Comparison of ENCODE assay signal across 8 cellular contexts in genomic region chr3:183825380-183826161, GRCh38. TPM values are rescaled to one million over a fixed set of nuclear protein-coding genes. Genes with fewer than 3 reads are reported as not detected.
DNase-seq lines count a peak whose midpoint lies in the region; ATAC-seq, FAIRE-seq and TF ChIP-seq lines count a peak whose summit lies in the region.

Gene MAP6D1 (minus strand): TSS chr3:183825577. CDS start chr3:183825547, 30 bp downstream.

- no peaks in the 10 kb centered on the region for H3K27me3 ChIP-seq in colonic mucosa
- H3K27me3 ChIP-seq in kidney epithelial cell (ENCODE audit: control insufficient read depth, insufficient read depth, low read length): no peaks in the 10 kb centered on the region

- H3K4me1 ChIP-seq in colonic mucosa: no peaks in the 10 kb centered on the region

- H3K27ac ChIP-seq in colonic mucosa: no peak within 1 kb of the TSS

- TF ChIP-seq CTCF in D721Med (IDR thresholded peaks at IDR 0.05; ENCODE audit: insufficient read depth, missing control alignments) (peak; percentile 43), colonic mucosa (IDR thresholded peaks at IDR 0.05) (no peak), kidney epithelial cell (IDR thresholded peaks at IDR 0.05; ENCODE audit: insufficient read depth, low read length, poor library complexity, severe bottlenecking) (peak; percentile 47)

- DNase-seq in D721Med (ENCODE audit: insufficient read length, low spot score): peak; percentile 49
- peak; percentile 78 for DNase-seq in NCI-H1694 treated with DMSO at 0.1 percent for 48 hours (lab: John Stamatoyannopoulos, UW)
- DNase-seq in activated CD4-positive, alpha-beta T cell treated with anti-CD3 and anti-CD28 coated beads for 1 hour: peak; percentile 19
- DNase-seq in colonic mucosa: peak; percentile 43
- no peak for DNase-seq in kidney epithelial cell (ENCODE audit: low read depth)
- peak; percentile 28 to 45 for DNase-seq in stimulated activated CD4-positive, alpha-beta T cell treated with anti-CD3 and anti-CD28 coated beads, Interleukin-1b, Interleukin-23, amount 100 ng/mL, for 4 hours (ENCODE audit: low read depth in 2 of 2)

- ATAC-seq in GM21529 (IDR thresholded peaks at IDR 0.05; ENCODE audit: unreplicated experiment): peak; percentile 56
- no peak for ATAC-seq in HG02588 (IDR thresholded peaks at IDR 0.05; ENCODE audit: unreplicated experiment)

- intact Hi-C loops in colonic mucosa (cut with DNase I): no loop called here

- H3K9ac ChIP-seq in colonic mucosa (ENCODE audit: low read depth in 2 of 2, low read length in 2 of 2): peak within 1 kb of the TSS; percentile 34 to 62

- H3K36me3 ChIP-seq in colonic mucosa (no peaks in the 10 kb centered on the region), kidney epithelial cell (ENCODE audit: control insufficient read depth, insufficient read depth, low read length) (no peaks in the 10 kb centered on the region)

- FAIRE-seq in D721Med (lab: Jason Lieb, UNC): no peak

- no peaks in the 10 kb centered on the region for H3K9me3 ChIP-seq in colonic mucosa

- H3K4me3 ChIP-seq in colonic mucosa: peak within 1 kb of the TSS; percentile 77
- peak within 1 kb of the TSS; percentile 55 for H3K4me3 ChIP-seq in kidney epithelial cell (ENCODE audit: low read depth, low read length)

RNA-seq across cellular contexts. Expression of gene MAP6D1, which starts in this region (rescaled TPM):
- total RNA-seq in colonic mucosa (under 1 TPM in 1 of 2 donors, not detected in 1; 0.98 TPM), kidney epithelial cell (3.3 and 3.4 TPM in 2 replicates)

Comparison
In these comparisons a context has a peak if more than half of its experiments do, and no peak if none do; other contexts are left out.
1. Peak in DNase-seq, H3K4me3 ChIP-seq and H3K9ac ChIP-seq in colonic mucosa; RNA of the gene not detected or under 1 TPM.